Comparison of ENCODE assay signal across 14 cellular contexts in genomic region chr1:156581661-156582387, GRCh38. TPM values are rescaled to one million over a fixed set of nuclear protein-coding genes. Genes with fewer than 3 reads are reported as not detected.
DNase-seq lines count a peak whose midpoint lies in the region; ATAC-seq and TF ChIP-seq lines count a peak whose summit lies in the region.
"Had no signal": no experiment of that assay in that cellular context is flagged by ENCODE, and none has a peak within 500 bp of the region (broad histone marks: within the 10 kb centered on the region; RNA-seq: fewer than 3 reads in every experiment).

No MANE protein-coding gene starts in this region.

- H3K27me3 Mint-ChIP-seq in activated CD4-positive, alpha-beta T cell treated with anti-CD3 and anti-CD28 coated beads, Interleukin-2, amount 10 ng/mL, durations not matched to agents 7 days and 5 days: no peaks in the 10 kb centered on the region

- H3K4me1 Mint-ChIP-seq in activated CD4-positive, alpha-beta T cell treated with anti-CD3 and anti-CD28 coated beads, Interleukin-2, amount 10 ng/mL, durations not matched to agents 7 days and 5 days: peaks cover 26% of the 10 kb centered on the region
- peaks cover 21% of the 10 kb centered on the region for H3K4me1 Mint-ChIP-seq in stimulated activated effector memory CD8-positive, alpha-beta T cell treated with anti-CD3 and anti-CD28 coated beads, Interleukin-12 subunit alpha, Interleukin-12 subunit beta, amount 100 ng/mL, for 72 hours

- CTCF ChIA-PET in activated CD4-positive, alpha-beta T cell treated with anti-CD3 and anti-CD28 coated beads, Interleukin-2, amount 10 ng/mL, durations not matched to agents 7 days and 5 days (lab: Charles Lee): interaction anchor here (0.7 to 2.0 kb wide), 8 partner anchors 9 to 101 kb away, joined by 3 to 5 read pairs (median 3); partner anchors contain the start of genes MEF2D and NAXE

- H3K36me3 Mint-ChIP-seq in activated CD4-positive, alpha-beta T cell treated with anti-CD3 and anti-CD28 coated beads, Interleukin-2, amount 10 ng/mL, durations not matched to agents 7 days and 5 days (ENCODE audit: low read depth): no peaks in the 10 kb centered on the region
- peaks cover 4% of the 10 kb centered on the region for H3K36me3 Mint-ChIP-seq in stimulated activated effector memory CD8-positive, alpha-beta T cell treated with anti-CD3 and anti-CD28 coated beads, Interleukin-12 subunit alpha, Interleukin-12 subunit beta, amount 100 ng/mL, for 72 hours

- no peaks in the 10 kb centered on the region for H3K4me1 ChIP-seq in uterus
- H3K4me1 ChIP-seq: A549, adrenal gland had no signal

- peak; percentile 49 for DNase-seq in activated CD4-positive, alpha-beta T cell treated with anti-CD3 and anti-CD28 coated beads for 48 hours
- no peak for DNase-seq in activated CD4-positive, alpha-beta T cell treated with anti-CD3 and anti-CD28 coated beads for 1 hour
- DNase-seq in activated CD4-positive, alpha-beta T cell treated with anti-CD3 and anti-CD28 coated beads, Interleukin-2, amount 10 ng/mL, durations not matched to agents 7 days and 5 days: no peak
- peak; percentile 64 for DNase-seq in germinal center (ENCODE audit: low spot score)
- peak in 1 of 2 donors; percentile 69 for DNase-seq in stimulated activated effector memory CD8-positive, alpha-beta T cell treated with anti-CD3 and anti-CD28 coated beads, Interleukin-12 subunit alpha, Interleukin-12 subunit beta, amount 100 ng/mL, for 72 hours (ENCODE audit: low spot score in 2 of 2)
- no peak for DNase-seq in NCI-H1105 treated with DMSO at 0.1 percent for 48 hours (lab: John Stamatoyannopoulos, UW)
- no peak for DNase-seq in NCI-H1048 (lab: John Stamatoyannopoulos, UW)
- DNase-seq in uterus: no peak
- DNase-seq: adrenal gland, GDM1 had no signal

- H3K27me3 ChIP-seq in uterus: no peaks in the 10 kb centered on the region
- H3K27me3 ChIP-seq: adrenal gland had no signal

- H3K4me3 Mint-ChIP-seq in activated CD4-positive, alpha-beta T cell treated with anti-CD3 and anti-CD28 coated beads, Interleukin-2, amount 10 ng/mL, durations not matched to agents 7 days and 5 days: peak overlapping the region; percentile 60
- H3K4me3 Mint-ChIP-seq in stimulated activated effector memory CD8-positive, alpha-beta T cell treated with anti-CD3 and anti-CD28 coated beads, Interleukin-12 subunit alpha, Interleukin-12 subunit beta, amount 100 ng/mL, for 72 hours: peak overlapping the region; percentile 77

- no peak overlapping the region for H3K4me3 ChIP-seq in uterus
- H3K4me3 ChIP-seq: A549, adrenal gland, SK-N-MC had no signal

- H3K27ac ChIP-seq in uterus: no peak overlapping the region
- H3K27ac ChIP-seq: adrenal gland, SK-N-MC had no signal

- H3K9me3 Mint-ChIP-seq in activated CD4-positive, alpha-beta T cell treated with anti-CD3 and anti-CD28 coated beads, Interleukin-2, amount 10 ng/mL, durations not matched to agents 7 days and 5 days: no peaks in the 10 kb centered on the region
- no peaks in the 10 kb centered on the region for H3K9me3 Mint-ChIP-seq in stimulated activated effector memory CD8-positive, alpha-beta T cell treated with anti-CD3 and anti-CD28 coated beads, Interleukin-12 subunit alpha, Interleukin-12 subunit beta, amount 100 ng/mL, for 72 hours

- H3K36me3 ChIP-seq in uterus: no peaks in the 10 kb centered on the region
- H3K36me3 ChIP-seq: adrenal gland had no signal

- intact Hi-C loops in uterus (cut with DNase I; ENCODE audit: low total_unique reads): no loop called here

- POLR2A ChIA-PET in activated CD4-positive, alpha-beta T cell treated with anti-CD3 and anti-CD28 coated beads, Interleukin-2, amount 10 ng/mL, durations not matched to agents 7 days and 5 days (lab: Charles Lee): interaction anchor here (0.7 kb wide), 1 partner anchor 11 kb away, joined by 4 read pairs; no protein-coding TSS in a partner anchor

- no peak for TF ChIP-seq POLR2A in uterus (IDR thresholded peaks at IDR 0.05)

- no peak for TF ChIP-seq CTCF in uterus (IDR thresholded peaks at IDR 0.05)

- H3K9me3 ChIP-seq in uterus: no peaks in the 10 kb centered on the region
- H3K9me3 ChIP-seq: A549, adrenal gland had no signal

- H3K27ac Mint-ChIP-seq in activated CD4-positive, alpha-beta T cell treated with anti-CD3 and anti-CD28 coated beads, Interleukin-2, amount 10 ng/mL, durations not matched to agents 7 days and 5 days: peak overlapping the region; percentile 92
- peak overlapping the region; percentile 94 for H3K27ac Mint-ChIP-seq in stimulated activated effector memory CD8-positive, alpha-beta T cell treated with anti-CD3 and anti-CD28 coated beads, Interleukin-12 subunit alpha, Interleukin-12 subunit beta, amount 100 ng/mL, for 72 hours

- peak; percentile 71 for ATAC-seq in stimulated activated effector memory CD8-positive, alpha-beta T cell treated with anti-CD3 and anti-CD28 coated beads, Interleukin-12 subunit alpha, Interleukin-12 subunit beta, amount 100 ng/mL, for 72 hours
- ATAC-seq: A549 had no signal

RNA-seq across cellular contexts. Expression of gene TTC24, which starts 2.3 kb away (rescaled TPM):
- total RNA-seq in activated CD4-positive, alpha-beta T cell treated with anti-CD3 and anti-CD28 coated beads, Interleukin-2, amount 10 ng/mL, durations not matched to agents 7 days and 5 days: 1 to 10 TPM; 2.9 to 4.6 TPM
- not detected for total RNA-seq in uterus
- total RNA-seq: adrenal gland, HT-29, omental fat pad had no signal

RNA-seq across cellular contexts. Expression of gene IQGAP3, which starts 9.5 kb away (rescaled TPM):
- total RNA-seq in activated CD4-positive, alpha-beta T cell treated with anti-CD3 and anti-CD28 coated beads, Interleukin-2, amount 10 ng/mL, durations not matched to agents 7 days and 5 days: 10 to 100 TPM; 25.2 to 25.5 TPM
- 10 to 100 TPM in 1 of 4 donors, under 1 TPM in 1, not detected in 2; 0.09 to 13.2 TPM for total RNA-seq in uterus

RNA-seq across cellular contexts. Expression of gene NAXE, which starts 9.8 kb away (rescaled TPM):
- total RNA-seq in activated CD4-positive, alpha-beta T cell treated with anti-CD3 and anti-CD28 coated beads, Interleukin-2, amount 10 ng/mL, durations not matched to agents 7 days and 5 days: 10 to 100 TPM; 52.9 to 54.2 TPM
- 10 to 100 TPM; 39.5 to 74.4 (median 52.2) TPM for total RNA-seq in uterus

RNA-seq across cellular contexts. Expression of gene GPATCH4, which starts 19.5 kb away (rescaled TPM):
- 10 to 100 TPM; 29.9 to 33.4 TPM for total RNA-seq in activated CD4-positive, alpha-beta T cell treated with anti-CD3 and anti-CD28 coated beads, Interleukin-2, amount 10 ng/mL, durations not matched to agents 7 days and 5 days
- total RNA-seq in uterus: 10 to 100 TPM in 3 of 4 donors, 1 to 10 TPM in 1; 2.3 to 31.6 (median 19.8) TPM

RNA-seq across cellular contexts. Expression of gene HAPLN2, which starts 37.4 kb away (rescaled TPM):
- total RNA-seq in activated CD4-positive, alpha-beta T cell treated with anti-CD3 and anti-CD28 coated beads, Interleukin-2, amount 10 ng/mL, durations not matched to agents 7 days and 5 days: under 1 TPM in 1 of 2 experiments, not detected in 1; 0.62 TPM
- 1 to 10 TPM in 1 of 4 donors, under 1 TPM in 1, not detected in 2; 0.77 to 3.9 TPM for total RNA-seq in uterus

Comparison
In these comparisons a context has a peak if more than half of its experiments do, and no peak if none do; other contexts are left out.
1. DNase-seq: peak in activated CD4-positive, alpha-beta T cell treated with anti-CD3 and anti-CD28 coated beads for 48 hours (single experiment) and germinal center (single experiment); none in activated CD4-positive, alpha-beta T cell treated with anti-CD3 and anti-CD28 coated beads for 1 hour (single experiment), activated CD4-positive, alpha-beta T cell treated with anti-CD3 and anti-CD28 coated beads, Interleukin-2, amount 10 ng/mL, durations not matched to agents 7 days and 5 days (single experiment), NCI-H1105 treated with DMSO at 0.1 percent for 48 hours (single experiment), NCI-H1048 (single experiment) and uterus (0 of 2).